In the genomic region with DNA sequence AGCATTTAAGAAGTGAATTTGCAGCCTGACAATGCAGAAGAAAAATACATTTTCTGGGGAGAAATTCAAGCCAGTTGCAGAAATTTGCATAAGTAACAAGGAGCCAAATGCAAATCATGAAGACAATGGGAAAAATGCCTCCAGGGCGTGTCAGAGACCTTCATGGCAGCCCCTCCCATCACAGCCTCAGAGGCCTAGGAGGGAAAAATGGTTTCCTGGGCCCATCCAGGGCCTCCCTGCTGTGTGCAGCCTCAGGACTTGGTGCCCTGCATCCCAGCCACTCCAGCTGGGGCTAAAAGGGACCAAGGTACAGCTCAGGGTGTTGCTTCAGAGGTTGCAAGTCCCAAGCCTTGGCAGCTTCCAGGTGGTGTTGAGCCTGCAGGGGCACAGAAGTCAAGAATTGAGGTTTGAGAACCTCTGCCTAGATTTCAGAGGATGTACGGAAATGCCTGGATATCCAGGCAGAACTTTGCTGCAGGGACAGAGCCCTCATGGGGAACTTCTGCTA, we compare ENCODE assay signal across 30 cellular contexts.
"Had no signal": no experiment of that assay in that cellular context is flagged by ENCODE, and none has a peak within 500 bp of the region (broad histone marks: within the 10 kb centered on the region; RNA-seq: fewer than 3 reads in every experiment).

No MANE protein-coding gene starts in this region.

- H3K4me1 ChIP-seq: foreskin keratinocyte had no signal

- H3K27me3 ChIP-seq: brain microvascular endothelial cell, esophagus muscularis mucosa, foreskin keratinocyte, gastrocnemius medialis, heart left ventricle had no signal

- H3K9me3 ChIP-seq: esophagus muscularis mucosa, gastrocnemius medialis, heart left ventricle had no signal

- ATAC-seq: activated CD4-positive, alpha-beta T cell treated with anti-CD3 and anti-CD28 coated beads for 36 hours; activated CD8-positive, alpha-beta memory T cell treated with anti-CD3 and anti-CD28 coated beads, Interleukin-2, amount 10 ng/mL, durations not matched to agents 7 days and 5 days; activated CD8-positive, alpha-beta T cell treated with anti-CD3 and anti-CD28 coated beads, Interleukin-2, amount 10 ng/mL, durations not matched to agents 7 days and 5 days; effector memory CD8-positive, alpha-beta T cell; foreskin keratinocyte; gastrocnemius medialis; heart left ventricle had no signal

- H3K4me3 ChIP-seq: esophagus muscularis mucosa, gastrocnemius medialis, heart left ventricle had no signal

- H3K27me3 Mint-ChIP-seq: activated naive CD8-positive, alpha-beta T cell; effector memory CD8-positive, alpha-beta T cell had no signal

- DNase-seq: activated CD4-positive, alpha-beta memory T cell treated with anti-CD3 and anti-CD28 coated beads for 36 hours; activated CD4-positive, alpha-beta T cell treated with anti-CD3 and anti-CD28 coated beads for 36 hours; activated CD4-positive, alpha-beta T cell treated with anti-CD3 and anti-CD28 coated beads, Interleukin-2, amount 10 ng/mL, durations not matched to agents 24 days and 14 days; activated CD4-positive, CD25-positive, alpha-beta regulatory T cell; activated CD4-positive, CD25-positive, alpha-beta regulatory T cell treated with anti-CD3 and anti-CD28 coated beads, Interleukin-2, amount 50 U/mL, for 72 hours; activated CD8-positive, alpha-beta memory T cell treated with anti-CD3 and anti-CD28 coated beads, Interleukin-2, amount 10 ng/mL, durations not matched to agents 7 days and 5 days; activated CD8-positive, alpha-beta memory T cell treated with anti-CD3 and anti-CD28 coated beads, Interleukin-2, amount 50 U/mL, for 4 hours; activated CD8-positive, alpha-beta T cell treated with anti-CD3 and anti-CD28 coated beads, Interleukin-2, amount 10 ng/mL, durations not matched to agents 7 days and 5 days; activated effector memory CD4-positive, alpha-beta T cell treated with anti-CD3 and anti-CD28 coated beads, Interleukin-2, amount 50 U/mL, for 16 hours; activated naive CD4-positive, alpha-beta T cell treated with anti-CD3 and anti-CD28 coated beads, Interleukin-2, amount 10 ng/mL, durations not matched to agents 7 days and 5 days; activated T-cell treated with anti-CD3 and anti-CD28 coated beads, Interleukin-2, amount 50 U/mL, for 1 hour; activated T-cell treated with anti-CD3 and anti-CD28 coated beads, Interleukin-2, amount 50 U/mL, for 48 hours; amniotic stem cell; anterior cingulate cortex; brain microvascular endothelial cell; caudate nucleus; cortex of kidney; dermis blood vessel endothelial cell; effector CD4-positive, alpha-beta T cell; effector memory CD8-positive, alpha-beta T cell; erythroblast; foreskin keratinocyte; gastrocnemius medialis; glutamatergic neuron; heart left ventricle; T-helper 2 cell had no signal

- H3K27ac ChIP-seq: brain microvascular endothelial cell, esophagus muscularis mucosa, foreskin keratinocyte, gastrocnemius medialis, heart left ventricle had no signal

- H3K27ac Mint-ChIP-seq: activated CD4-positive, alpha-beta memory T cell treated with anti-CD3 and anti-CD28 coated beads for 36 hours; activated CD4-positive, alpha-beta T cell treated with anti-CD3 and anti-CD28 coated beads for 36 hours; activated CD4-positive, alpha-beta T cell treated with anti-CD3 and anti-CD28 coated beads, Interleukin-2, amount 10 ng/mL, durations not matched to agents 24 days and 14 days; activated CD8-positive, alpha-beta memory T cell treated with anti-CD3 and anti-CD28 coated beads, Interleukin-2, amount 10 ng/mL, durations not matched to agents 7 days and 5 days; activated CD8-positive, alpha-beta T cell treated with anti-CD3 and anti-CD28 coated beads, Interleukin-2, amount 10 ng/mL, durations not matched to agents 7 days and 5 days; activated naive CD4-positive, alpha-beta T cell treated with anti-CD3 and anti-CD28 coated beads, Interleukin-2, amount 10 ng/mL, durations not matched to agents 7 days and 5 days; activated naive CD8-positive, alpha-beta T cell; activated T-helper 1 cell treated with anti-CD3 and anti-CD28 coated beads, Interleukin-12 subunit alpha, Interleukin-12 subunit beta, Interleukin-2, Interleukin-4 antibody, amounts not matched to agents 30 ng/mL and 10 ng/mL and 1 ng/mL, durations not matched to agents 14 hours and 24 hours and 36 hours; activated T-helper 2 cell treated with anti-CD3 and anti-CD28 coated beads, Interferon-gamma antibody, Interleukin-2, Interleukin-4, amounts not matched to agents 10 μg/mL and 5 μg/mL and 100 μg/mL, durations not matched to agents 14 hours and 24 hours and 36 hours had no signal

- H3K36me3 ChIP-seq: brain microvascular endothelial cell, esophagus muscularis mucosa, gastrocnemius medialis, heart left ventricle had no signal

- H3K4me3 Mint-ChIP-seq: activated CD4-positive, alpha-beta memory T cell treated with anti-CD3 and anti-CD28 coated beads for 36 hours; activated CD4-positive, alpha-beta T cell treated with anti-CD3 and anti-CD28 coated beads for 36 hours; activated CD4-positive, alpha-beta T cell treated with anti-CD3 and anti-CD28 coated beads, Interleukin-2, amount 10 ng/mL, durations not matched to agents 24 days and 14 days; activated CD8-positive, alpha-beta memory T cell treated with anti-CD3 and anti-CD28 coated beads, Interleukin-2, amount 10 ng/mL, durations not matched to agents 7 days and 5 days; activated CD8-positive, alpha-beta T cell treated with anti-CD3 and anti-CD28 coated beads, Interleukin-2, amount 10 ng/mL, durations not matched to agents 7 days and 5 days; activated naive CD4-positive, alpha-beta T cell treated with anti-CD3 and anti-CD28 coated beads, Interleukin-2, amount 10 ng/mL, durations not matched to agents 7 days and 5 days; activated naive CD8-positive, alpha-beta T cell; activated T-helper 1 cell treated with anti-CD3 and anti-CD28 coated beads, Interleukin-12 subunit alpha, Interleukin-12 subunit beta, Interleukin-2, Interleukin-4 antibody, amounts not matched to agents 30 ng/mL and 10 ng/mL and 1 ng/mL, durations not matched to agents 14 hours and 24 hours and 36 hours; effector memory CD8-positive, alpha-beta T cell had no signal
